Comparison of ENCODE assay signal across 8 cellular contexts in the genomic region with DNA sequence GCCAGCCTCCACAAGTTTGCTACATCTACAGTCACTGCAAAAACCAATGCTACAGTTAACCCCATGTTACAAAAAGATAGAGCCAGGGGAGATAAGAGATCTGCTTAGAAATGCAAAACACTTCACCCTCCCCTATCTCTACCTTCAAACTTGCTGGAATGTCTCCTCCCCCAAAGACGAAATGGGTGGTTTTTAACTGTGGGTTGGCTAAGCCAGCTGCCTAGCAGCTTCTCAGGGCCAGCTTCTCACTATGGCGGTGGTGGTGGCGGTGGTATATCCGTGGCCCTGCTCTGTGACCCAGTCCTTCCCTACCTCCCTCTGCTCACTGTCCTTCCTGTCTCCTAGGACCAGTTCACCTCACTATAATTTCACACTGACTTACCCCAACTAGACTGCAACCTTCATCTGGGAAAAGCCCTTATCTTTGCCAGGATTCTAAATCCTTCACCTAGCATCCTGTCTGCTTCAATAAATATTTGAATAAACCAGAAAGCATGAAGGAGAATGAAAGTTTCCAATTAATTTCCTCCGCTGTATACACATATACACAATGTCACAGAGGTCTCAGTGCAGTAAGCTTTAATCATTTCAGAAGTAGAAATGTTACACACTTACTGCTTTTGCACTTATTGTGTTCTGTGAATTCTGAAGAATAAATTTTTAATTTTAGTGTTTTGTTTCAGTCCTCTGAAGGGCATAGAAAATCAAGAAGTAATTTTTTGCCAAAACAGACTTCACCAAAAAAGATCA. TPM values are rescaled to one million over a fixed set of nuclear protein-coding genes. Genes with fewer than 3 reads are reported as not detected.
DNase-seq lines count a peak whose midpoint lies in the region; ATAC-seq and TF ChIP-seq lines count a peak whose summit lies in the region.

No MANE protein-coding gene starts in this region.

- H3K79me2 ChIP-seq in hepatocyte: no peaks in the 10 kb centered on the region

- no peak overlapping the region for H2AFZ ChIP-seq in hepatocyte

- peak overlapping the region; percentile 44 for H3K27ac ChIP-seq in effector memory CD4-positive, alpha-beta T cell (ENCODE audit: insufficient read depth, low read length, poor library complexity, severe bottlenecking)
- no peak overlapping the region for H3K27ac ChIP-seq in hepatocyte
- H3K27ac ChIP-seq in sigmoid colon: no peak overlapping the region

- no peaks in the 10 kb centered on the region for H3K36me3 ChIP-seq in NT2/D1 (ENCODE audit: insufficient read depth, insufficient read length, low read length)
- H3K36me3 ChIP-seq in effector memory CD4-positive, alpha-beta T cell (ENCODE audit: control insufficient read depth, insufficient read depth, low read length): no peaks in the 10 kb centered on the region
- no peaks in the 10 kb centered on the region for H3K36me3 ChIP-seq in hepatocyte (replicated peaks; ENCODE audit: insufficient read depth, low read depth)
- no peaks in the 10 kb centered on the region for H3K36me3 ChIP-seq in sigmoid colon

- H3K4me3 ChIP-seq in NT2/D1 (ENCODE audit: insufficient read length, low read depth): no peak overlapping the region
- H3K4me3 ChIP-seq in effector memory CD4-positive, alpha-beta T cell (ENCODE audit: insufficient read depth, low read depth, low read length, poor library complexity, severe bottlenecking): no peak overlapping the region
- H3K4me3 ChIP-seq in hepatocyte: no peak overlapping the region
- no peak overlapping the region for H3K4me3 ChIP-seq in sigmoid colon

- TF ChIP-seq EP300 in sigmoid colon (IDR thresholded peaks at IDR 0.05): no peak

- no peaks in the 10 kb centered on the region for H3K27me3 ChIP-seq in NT2/D1 (ENCODE audit: insufficient read depth, insufficient read length)
- no peaks in the 10 kb centered on the region for H3K27me3 ChIP-seq in effector memory CD4-positive, alpha-beta T cell (replicated peaks; ENCODE audit: control insufficient read depth, insufficient read depth, low read length, poor library complexity, severe bottlenecking)
- no peaks in the 10 kb centered on the region for H3K27me3 ChIP-seq in hepatocyte
- no peaks in the 10 kb centered on the region for H3K27me3 ChIP-seq in sigmoid colon

- H3K4me1 ChIP-seq in NT2/D1 (ENCODE audit: insufficient read depth, insufficient read length) (peaks cover 3% of the 10 kb centered on the region), hepatocyte (ENCODE audit: insufficient read depth) (no peaks in the 10 kb centered on the region), sigmoid colon (no peaks in the 10 kb centered on the region)
- peaks cover 9% of the 10 kb centered on the region for H3K4me1 ChIP-seq in effector memory CD4-positive, alpha-beta T cell (ENCODE audit: control insufficient read depth, insufficient read depth, low read length, poor library complexity, severe bottlenecking)

- intact Hi-C loops in sigmoid colon (cut with DNase I): no loop called here

- no peak overlapping the region for H3K4me2 ChIP-seq in hepatocyte

- ATAC-seq in GM18870 (IDR thresholded peaks at IDR 0.05; ENCODE audit: unreplicated experiment) (peak; percentile 55), HG02759 (IDR thresholded peaks at IDR 0.05; ENCODE audit: unreplicated experiment) (peak; percentile 64)

- no peaks in the 10 kb centered on the region; the same call in 1 of the 2 replicates for H3K9me3 ChIP-seq in NT2/D1 (ENCODE audit: insufficient read depth, low read length)
- no peaks in the 10 kb centered on the region for H3K9me3 ChIP-seq in effector memory CD4-positive, alpha-beta T cell (ENCODE audit: control insufficient read depth, low read length)
- no peaks in the 10 kb centered on the region for H3K9me3 ChIP-seq in hepatocyte (ENCODE audit: low read depth)
- no peaks in the 10 kb centered on the region for H3K9me3 ChIP-seq in sigmoid colon

- H4K20me1 ChIP-seq in hepatocyte (ENCODE audit: insufficient read depth, poor library complexity, severe bottlenecking): no peaks in the 10 kb centered on the region

- H3K9me2 ChIP-seq in hepatocyte (replicated peaks; ENCODE audit: insufficient read depth): no peaks in the 10 kb centered on the region

- H3K9ac ChIP-seq in NT2/D1 (ENCODE audit: insufficient read length, low read depth): no peak overlapping the region

- TF ChIP-seq CTCF in hepatocyte (IDR thresholded peaks at IDR 0.05; ENCODE audit: poor library complexity) (no peak), sigmoid colon (IDR thresholded peaks at IDR 0.05) (no peak)

- TF ChIP-seq POLR2A in sigmoid colon (IDR thresholded peaks at IDR 0.05): no peak

- 48% methylated on average over 5 of the region's 5 CpGs for WGBS in hepatocyte (ENCODE audit: low lambda C conversion rate, missing lambda C conversion rate)
- WGBS in sigmoid colon, 2 donors: 56 to 79% methylated on average over 5 of the region's 5 CpGs

- DNase-seq in NT2/D1 (ENCODE audit: low read depth, low spot score): peak; percentile 69
- peak; percentile 7 to 18 (median 13) for DNase-seq in effector memory CD4-positive, alpha-beta T cell
- DNase-seq in hepatocyte (ENCODE audit: low spot score): no peak
- DNase-seq in NCI-H2227 (lab: John Stamatoyannopoulos, UW; ENCODE audit: unreplicated experiment): no peak
- DNase-seq in GM19240 (ENCODE audit: insufficient read length, low spot score): no peak
- no peak for DNase-seq in sigmoid colon

RNA-seq across cellular contexts. Expression of gene SH3KBP1, which starts 46.3 kb away (rescaled TPM):
- 15.2 and 16.9 TPM in 2 replicates for total RNA-seq in hepatocyte
- 14.2 and 18.1 TPM in 2 replicates for polyA plus RNA-seq in hepatocyte
- total RNA-seq in sigmoid colon: 10 to 100 TPM in 1 of 4 donors, 1 to 10 TPM in 3; 4.6 to 15.2 (median 6.2) TPM
- polyA plus RNA-seq in sigmoid colon: 10 to 100 TPM; 38.4 to 44.4 (median 42.6) TPM

Comparison
In these comparisons a context has a peak if more than half of its experiments do, and no peak if none do; other contexts are left out.
1. DNase-seq: peak in NT2/D1 (single experiment) and effector memory CD4-positive, alpha-beta T cell (3 of 3); none in hepatocyte (single experiment), NCI-H2227 (single experiment), GM19240 (single experiment) and sigmoid colon (single experiment).